23 cellular contexts compared by ENCODE assay signal in genomic region chr11:131851951-131852350, GRCh38.
"Had no signal": no experiment of that assay in that cellular context is flagged by ENCODE, and none has a peak within 500 bp of the region (broad histone marks: within the 10 kb centered on the region; RNA-seq: fewer than 3 reads in every experiment).

No MANE protein-coding gene starts in this region.

- H3K27me3 ChIP-seq: adrenal gland, dorsolateral prefrontal cortex, right lobe of liver, transverse colon had no signal

- H3K36me3 ChIP-seq: adrenal gland, cardiac muscle cell, left lung, lower lobe of right lung, right lobe of liver, transverse colon had no signal

- H3K4me3 ChIP-seq: adrenal gland, cardiac muscle cell, coronary artery, dorsolateral prefrontal cortex, left lung, lower lobe of right lung, right lobe of liver, transverse colon had no signal

- H3K4me1 ChIP-seq: adrenal gland, left lung, lower lobe of right lung, right lobe of liver, transverse colon had no signal

- DNase-seq: activated B cell treated with CpG ODN at 0.5 μM for 24 hours; activated CD4-positive, alpha-beta T cell treated with anti-CD3 and anti-CD28 coated beads, Interleukin-2, amount 50 U/mL, for 1 hour; activated CD8-positive, alpha-beta T cell treated with anti-CD3 and anti-CD28 coated beads for 36 hours; activated T-cell treated with anti-CD3 and anti-CD28 coated beads, Interleukin-2, amount 50 U/mL, for 4 hours; adrenal gland; aorta; dorsolateral prefrontal cortex; effector memory CD8-positive, alpha-beta T cell; head of caudate nucleus; hippocampal formation; kidney glomerular epithelial cell; left lung; lower lobe of right lung; mesenchymal stem cell; natural killer cell; right lobe of liver; stimulated activated CD4-positive, alpha-beta T cell treated with anti-CD3 and anti-CD28 coated beads, Interleukin-2, amount 100 ng/mL, for 48 hours; stimulated activated naive CD4-positive, alpha-beta T cell treated with Interleukin-2 at 50 U/mL for 16 hours; T-helper 2 cell; transverse colon had no signal

- H3K27ac ChIP-seq: adrenal gland, cardiac muscle cell, coronary artery, dorsolateral prefrontal cortex, left lung, lower lobe of right lung, right lobe of liver, transverse colon had no signal

- H3K9me3 ChIP-seq: adrenal gland, left lung, lower lobe of right lung, right lobe of liver, transverse colon had no signal

- ATAC-seq: activated CD8-positive, alpha-beta T cell treated with anti-CD3 and anti-CD28 coated beads for 36 hours; activated naive CD4-positive, alpha-beta T cell treated with anti-CD3 and anti-CD28 coated beads, Interleukin-2, amount 50 U/mL, for 72 hours; activated T-cell treated with anti-CD3 and anti-CD28 coated beads, Interleukin-2, amount 50 U/mL, for 4 hours; effector memory CD8-positive, alpha-beta T cell; left lung; lower lobe of right lung; natural killer cell; right lobe of liver had no signal
